1 cellular context compared by ENCODE assay signal in the genomic region with DNA sequence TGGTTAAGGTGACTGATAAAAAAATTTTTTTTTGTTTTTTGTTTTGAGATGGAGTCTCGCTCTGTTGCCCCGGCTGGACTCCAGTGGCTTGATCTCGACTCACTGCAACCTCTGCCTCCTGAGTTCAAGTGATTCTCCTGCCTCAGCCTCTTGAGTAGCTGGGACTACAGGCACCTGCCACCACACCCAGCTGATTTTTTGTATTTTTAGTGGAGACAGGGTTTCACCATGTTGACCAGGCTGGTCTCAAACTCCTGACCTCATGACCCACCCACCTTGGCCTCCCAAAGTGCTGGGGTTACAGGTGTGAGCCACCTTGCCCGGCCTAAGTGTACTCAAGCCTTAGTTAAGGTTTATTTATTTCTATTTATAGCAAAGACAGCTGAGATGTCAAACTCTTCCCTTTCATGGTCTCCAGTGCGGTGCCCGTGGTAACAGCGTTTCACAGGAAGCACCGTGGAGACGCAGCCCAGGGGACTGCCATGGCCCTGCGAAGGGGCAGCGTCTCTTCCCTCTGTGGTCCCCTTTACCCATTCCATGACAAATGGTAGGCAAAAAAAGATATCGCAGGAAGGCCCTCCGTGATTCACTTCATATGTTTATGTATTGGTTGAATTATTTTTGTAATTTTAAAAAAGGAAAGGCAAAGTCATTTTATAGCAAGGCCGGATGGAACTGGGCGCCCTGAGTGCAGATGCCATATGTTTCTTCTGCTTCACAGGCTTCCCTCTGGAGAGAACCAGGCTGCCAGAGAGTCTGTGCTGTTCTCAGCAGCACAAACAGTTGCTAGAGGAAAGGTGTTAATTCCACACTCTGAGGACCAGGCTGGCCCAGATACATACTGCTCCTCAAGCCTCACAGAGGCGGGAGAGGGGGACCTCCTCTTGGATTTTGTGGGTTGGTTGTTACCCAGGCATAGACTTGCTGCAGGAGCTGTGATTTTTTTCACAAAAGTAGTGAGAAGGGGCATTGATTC.
TF ChIP-seq lines count a peak whose summit lies in the region.

No MANE protein-coding gene starts in this region.

TF ChIP-seq in K562, 482 proteins besides CTCF, POLR2A, EP300 and RAD21 (continued from another document and continues in another):
- TF ChIP-seq, protein P1, sequence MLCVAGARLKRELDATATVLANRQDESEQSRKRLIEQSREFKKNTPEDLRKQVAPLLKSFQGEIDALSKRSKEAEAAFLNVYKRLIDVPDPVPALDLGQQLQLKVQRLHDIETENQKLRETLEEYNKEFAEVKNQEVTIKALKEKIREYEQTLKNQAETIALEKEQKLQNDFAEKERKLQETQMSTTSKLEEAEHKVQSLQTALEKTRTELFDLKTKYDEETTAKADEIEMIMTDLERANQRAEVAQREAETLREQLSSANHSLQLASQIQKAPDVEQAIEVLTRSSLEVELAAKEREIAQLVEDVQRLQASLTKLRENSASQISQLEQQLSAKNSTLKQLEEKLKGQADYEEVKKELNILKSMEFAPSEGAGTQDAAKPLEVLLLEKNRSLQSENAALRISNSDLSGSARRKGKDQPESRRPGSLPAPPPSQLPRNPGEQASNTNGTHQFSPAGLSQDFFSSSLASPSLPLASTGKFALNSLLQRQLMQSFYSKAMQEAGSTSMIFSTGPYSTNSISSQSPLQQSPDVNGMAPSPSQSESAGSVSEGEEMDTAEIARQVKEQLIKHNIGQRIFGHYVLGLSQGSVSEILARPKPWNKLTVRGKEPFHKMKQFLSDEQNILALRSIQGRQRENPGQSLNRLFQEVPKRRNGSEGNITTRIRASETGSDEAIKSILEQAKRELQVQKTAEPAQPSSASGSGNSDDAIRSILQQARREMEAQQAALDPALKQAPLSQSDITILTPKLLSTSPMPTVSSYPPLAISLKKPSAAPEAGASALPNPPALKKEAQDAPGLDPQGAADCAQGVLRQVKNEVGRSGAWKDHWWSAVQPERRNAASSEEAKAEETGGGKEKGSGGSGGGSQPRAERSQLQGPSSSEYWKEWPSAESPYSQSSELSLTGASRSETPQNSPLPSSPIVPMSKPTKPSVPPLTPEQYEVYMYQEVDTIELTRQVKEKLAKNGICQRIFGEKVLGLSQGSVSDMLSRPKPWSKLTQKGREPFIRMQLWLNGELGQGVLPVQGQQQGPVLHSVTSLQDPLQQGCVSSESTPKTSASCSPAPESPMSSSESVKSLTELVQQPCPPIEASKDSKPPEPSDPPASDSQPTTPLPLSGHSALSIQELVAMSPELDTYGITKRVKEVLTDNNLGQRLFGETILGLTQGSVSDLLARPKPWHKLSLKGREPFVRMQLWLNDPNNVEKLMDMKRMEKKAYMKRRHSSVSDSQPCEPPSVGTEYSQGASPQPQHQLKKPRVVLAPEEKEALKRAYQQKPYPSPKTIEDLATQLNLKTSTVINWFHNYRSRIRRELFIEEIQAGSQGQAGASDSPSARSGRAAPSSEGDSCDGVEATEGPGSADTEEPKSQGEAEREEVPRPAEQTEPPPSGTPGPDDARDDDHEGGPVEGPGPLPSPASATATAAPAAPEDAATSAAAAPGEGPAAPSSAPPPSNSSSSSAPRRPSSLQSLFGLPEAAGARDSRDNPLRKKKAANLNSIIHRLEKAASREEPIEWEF (CRISPR knock-in tag; IDR thresholded peaks at IDR 0.05), result no peak
- no peak for TF ChIP-seq TBL1XR1 (IDR thresholded peaks at IDR 0.05; ENCODE audit: low read length in 2 of 2)
- no peak for TF ChIP-seq MBD2 (IDR thresholded peaks at IDR 0.05; ENCODE audit: borderline replicate concordance, low read depth)
- no peak for TF ChIP-seq NFATC3 (IDR thresholded peaks at IDR 0.05)
- no peak for TF ChIP-seq SOX6 (IDR thresholded peaks at IDR 0.05)
- TF ChIP-seq ZKSCAN3 (CRISPR knock-in tag; IDR thresholded peaks at IDR 0.05), result no peak
- TF ChIP-seq FOS (IDR thresholded peaks at IDR 0.05; ENCODE audit: extremely low read depth, insufficient read length), result no peak
- no peak for TF ChIP-seq TRIM28 (IDR thresholded peaks at IDR 0.05)
- no peak for TF ChIP-seq SRSF7 (optimal IDR thresholded peaks at IDR 0.05; ENCODE audit: low read depth, low read length)
- no peak for TF ChIP-seq HNRNPH1 (optimal IDR thresholded peaks at IDR 0.05; ENCODE audit: low read depth, low read length)
- no peak for TF ChIP-seq CEBPB (tag; IDR thresholded peaks at IDR 0.05)
- no peak for TF ChIP-seq ZNF263 (CRISPR knock-in tag; IDR thresholded peaks at IDR 0.05; ENCODE audit: borderline replicate concordance)
- TF ChIP-seq, protein P2, sequence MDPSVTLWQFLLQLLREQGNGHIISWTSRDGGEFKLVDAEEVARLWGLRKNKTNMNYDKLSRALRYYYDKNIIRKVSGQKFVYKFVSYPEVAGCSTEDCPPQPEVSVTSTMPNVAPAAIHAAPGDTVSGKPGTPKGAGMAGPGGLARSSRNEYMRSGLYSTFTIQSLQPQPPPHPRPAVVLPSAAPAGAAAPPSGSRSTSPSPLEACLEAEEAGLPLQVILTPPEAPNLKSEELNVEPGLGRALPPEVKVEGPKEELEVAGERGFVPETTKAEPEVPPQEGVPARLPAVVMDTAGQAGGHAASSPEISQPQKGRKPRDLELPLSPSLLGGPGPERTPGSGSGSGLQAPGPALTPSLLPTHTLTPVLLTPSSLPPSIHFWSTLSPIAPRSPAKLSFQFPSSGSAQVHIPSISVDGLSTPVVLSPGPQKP (CRISPR knock-in tag; IDR thresholded peaks at IDR 0.05), result no peak
- peak; percentile 19; the same call in 1 of the 2 replicates for TF ChIP-seq POLR2AphosphoS5 (IDR thresholded peaks at IDR 0.05; ENCODE audit: control insufficient read depth, insufficient read depth, low read depth, low read length)
- TF ChIP-seq TAF9B (IDR thresholded peaks at IDR 0.05; ENCODE audit: partially characterized antibody), result no peak
- peak; percentile 10; the same call in 1 of the 2 replicates for TF ChIP-seq PML (IDR thresholded peaks at IDR 0.05; ENCODE audit: low read length)
- TF ChIP-seq, protein P3, sequence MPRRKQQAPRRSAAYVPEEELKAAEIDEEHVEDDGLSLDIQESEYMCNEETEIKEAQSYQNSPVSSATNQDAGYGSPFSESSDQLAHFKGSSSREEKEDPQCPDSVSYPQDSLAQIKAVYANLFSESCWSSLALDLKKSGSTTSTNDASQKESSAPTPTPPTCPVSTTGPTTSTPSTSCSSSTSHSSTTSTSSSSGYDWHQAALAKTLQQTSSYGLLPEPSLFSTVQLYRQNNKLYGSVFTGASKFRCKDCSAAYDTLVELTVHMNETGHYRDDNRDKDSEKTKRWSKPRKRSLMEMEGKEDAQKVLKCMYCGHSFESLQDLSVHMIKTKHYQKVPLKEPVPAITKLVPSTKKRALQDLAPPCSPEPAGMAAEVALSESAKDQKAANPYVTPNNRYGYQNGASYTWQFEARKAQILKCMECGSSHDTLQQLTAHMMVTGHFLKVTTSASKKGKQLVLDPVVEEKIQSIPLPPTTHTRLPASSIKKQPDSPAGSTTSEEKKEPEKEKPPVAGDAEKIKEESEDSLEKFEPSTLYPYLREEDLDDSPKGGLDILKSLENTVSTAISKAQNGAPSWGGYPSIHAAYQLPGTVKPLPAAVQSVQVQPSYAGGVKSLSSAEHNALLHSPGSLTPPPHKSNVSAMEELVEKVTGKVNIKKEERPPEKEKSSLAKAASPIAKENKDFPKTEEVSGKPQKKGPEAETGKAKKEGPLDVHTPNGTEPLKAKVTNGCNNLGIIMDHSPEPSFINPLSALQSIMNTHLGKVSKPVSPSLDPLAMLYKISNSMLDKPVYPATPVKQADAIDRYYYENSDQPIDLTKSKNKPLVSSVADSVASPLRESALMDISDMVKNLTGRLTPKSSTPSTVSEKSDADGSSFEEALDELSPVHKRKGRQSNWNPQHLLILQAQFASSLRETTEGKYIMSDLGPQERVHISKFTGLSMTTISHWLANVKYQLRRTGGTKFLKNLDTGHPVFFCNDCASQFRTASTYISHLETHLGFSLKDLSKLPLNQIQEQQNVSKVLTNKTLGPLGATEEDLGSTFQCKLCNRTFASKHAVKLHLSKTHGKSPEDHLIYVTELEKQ (CRISPR knock-in tag; IDR thresholded peaks at IDR 0.05), result no peak
- no peak for TF ChIP-seq TEAD2 (tag; IDR thresholded peaks at IDR 0.05)
- TF ChIP-seq ZNF717 (CRISPR knock-in tag; IDR thresholded peaks at IDR 0.05), result no peak
- no peak for TF ChIP-seq ZNF184 (CRISPR knock-in tag; IDR thresholded peaks at IDR 0.05)
- no peak for TF ChIP-seq GATAD2A (IDR thresholded peaks at IDR 0.05)
- TF ChIP-seq TCF7L2 (IDR thresholded peaks at IDR 0.05; ENCODE audit: low read depth, low read length), result no peak
- no peak for TF ChIP-seq ARHGAP35 (IDR thresholded peaks at IDR 0.05; ENCODE audit: partially characterized antibody)
- no peak for TF ChIP-seq POLR3A (IDR thresholded peaks at IDR 0.05; ENCODE audit: borderline replicate concordance, extremely low read depth, insufficient read depth, insufficient read length)
- TF ChIP-seq RFX7 (CRISPR knock-in tag; IDR thresholded peaks at IDR 0.05), result no peak; the same call in 1 of the 2 replicates
- TF ChIP-seq, protein P4, sequence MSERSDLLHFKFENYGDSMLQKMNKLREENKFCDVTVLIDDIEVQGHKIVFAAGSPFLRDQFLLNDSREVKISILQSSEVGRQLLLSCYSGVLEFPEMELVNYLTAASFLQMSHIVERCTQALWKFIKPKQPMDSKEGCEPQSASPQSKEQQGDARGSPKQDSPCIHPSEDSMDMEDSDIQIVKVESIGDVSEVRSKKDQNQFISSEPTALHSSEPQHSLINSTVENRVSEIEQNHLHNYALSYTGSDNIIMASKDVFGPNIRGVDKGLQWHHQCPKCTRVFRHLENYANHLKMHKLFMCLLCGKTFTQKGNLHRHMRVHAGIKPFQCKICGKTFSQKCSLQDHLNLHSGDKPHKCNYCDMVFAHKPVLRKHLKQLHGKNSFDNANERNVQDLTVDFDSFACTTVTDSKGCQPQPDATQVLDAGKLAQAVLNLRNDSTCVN (CRISPR knock-in tag; IDR thresholded peaks at IDR 0.05), result peak; percentile 70; the same call in 1 of the 2 replicates
- TF ChIP-seq, protein P5, sequence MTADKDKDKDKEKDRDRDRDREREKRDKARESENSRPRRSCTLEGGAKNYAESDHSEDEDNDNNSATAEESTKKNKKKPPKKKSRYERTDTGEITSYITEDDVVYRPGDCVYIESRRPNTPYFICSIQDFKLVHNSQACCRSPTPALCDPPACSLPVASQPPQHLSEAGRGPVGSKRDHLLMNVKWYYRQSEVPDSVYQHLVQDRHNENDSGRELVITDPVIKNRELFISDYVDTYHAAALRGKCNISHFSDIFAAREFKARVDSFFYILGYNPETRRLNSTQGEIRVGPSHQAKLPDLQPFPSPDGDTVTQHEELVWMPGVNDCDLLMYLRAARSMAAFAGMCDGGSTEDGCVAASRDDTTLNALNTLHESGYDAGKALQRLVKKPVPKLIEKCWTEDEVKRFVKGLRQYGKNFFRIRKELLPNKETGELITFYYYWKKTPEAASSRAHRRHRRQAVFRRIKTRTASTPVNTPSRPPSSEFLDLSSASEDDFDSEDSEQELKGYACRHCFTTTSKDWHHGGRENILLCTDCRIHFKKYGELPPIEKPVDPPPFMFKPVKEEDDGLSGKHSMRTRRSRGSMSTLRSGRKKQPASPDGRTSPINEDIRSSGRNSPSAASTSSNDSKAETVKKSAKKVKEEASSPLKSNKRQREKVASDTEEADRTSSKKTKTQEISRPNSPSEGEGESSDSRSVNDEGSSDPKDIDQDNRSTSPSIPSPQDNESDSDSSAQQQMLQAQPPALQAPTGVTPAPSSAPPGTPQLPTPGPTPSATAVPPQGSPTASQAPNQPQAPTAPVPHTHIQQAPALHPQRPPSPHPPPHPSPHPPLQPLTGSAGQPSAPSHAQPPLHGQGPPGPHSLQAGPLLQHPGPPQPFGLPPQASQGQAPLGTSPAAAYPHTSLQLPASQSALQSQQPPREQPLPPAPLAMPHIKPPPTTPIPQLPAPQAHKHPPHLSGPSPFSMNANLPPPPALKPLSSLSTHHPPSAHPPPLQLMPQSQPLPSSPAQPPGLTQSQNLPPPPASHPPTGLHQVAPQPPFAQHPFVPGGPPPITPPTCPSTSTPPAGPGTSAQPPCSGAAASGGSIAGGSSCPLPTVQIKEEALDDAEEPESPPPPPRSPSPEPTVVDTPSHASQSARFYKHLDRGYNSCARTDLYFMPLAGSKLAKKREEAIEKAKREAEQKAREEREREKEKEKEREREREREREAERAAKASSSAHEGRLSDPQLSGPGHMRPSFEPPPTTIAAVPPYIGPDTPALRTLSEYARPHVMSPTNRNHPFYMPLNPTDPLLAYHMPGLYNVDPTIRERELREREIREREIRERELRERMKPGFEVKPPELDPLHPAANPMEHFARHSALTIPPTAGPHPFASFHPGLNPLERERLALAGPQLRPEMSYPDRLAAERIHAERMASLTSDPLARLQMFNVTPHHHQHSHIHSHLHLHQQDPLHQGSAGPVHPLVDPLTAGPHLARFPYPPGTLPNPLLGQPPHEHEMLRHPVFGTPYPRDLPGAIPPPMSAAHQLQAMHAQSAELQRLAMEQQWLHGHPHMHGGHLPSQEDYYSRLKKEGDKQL (CRISPR knock-in tag; IDR thresholded peaks at IDR 0.05; ENCODE audit: borderline replicate concordance), result no peak
- TF ChIP-seq ZFPM2 (CRISPR knock-in tag; IDR thresholded peaks at IDR 0.05), result no peak
- TF ChIP-seq, protein P6, sequence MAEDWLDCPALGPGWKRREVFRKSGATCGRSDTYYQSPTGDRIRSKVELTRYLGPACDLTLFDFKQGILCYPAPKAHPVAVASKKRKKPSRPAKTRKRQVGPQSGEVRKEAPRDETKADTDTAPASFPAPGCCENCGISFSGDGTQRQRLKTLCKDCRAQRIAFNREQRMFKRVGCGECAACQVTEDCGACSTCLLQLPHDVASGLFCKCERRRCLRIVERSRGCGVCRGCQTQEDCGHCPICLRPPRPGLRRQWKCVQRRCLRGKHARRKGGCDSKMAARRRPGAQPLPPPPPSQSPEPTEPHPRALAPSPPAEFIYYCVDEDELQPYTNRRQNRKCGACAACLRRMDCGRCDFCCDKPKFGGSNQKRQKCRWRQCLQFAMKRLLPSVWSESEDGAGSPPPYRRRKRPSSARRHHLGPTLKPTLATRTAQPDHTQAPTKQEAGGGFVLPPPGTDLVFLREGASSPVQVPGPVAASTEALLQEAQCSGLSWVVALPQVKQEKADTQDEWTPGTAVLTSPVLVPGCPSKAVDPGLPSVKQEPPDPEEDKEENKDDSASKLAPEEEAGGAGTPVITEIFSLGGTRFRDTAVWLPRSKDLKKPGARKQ (CRISPR knock-in tag; IDR thresholded peaks at IDR 0.05), result no peak
- TF ChIP-seq MAFK (IDR thresholded peaks at IDR 0.05; ENCODE audit: low read length), result no peak
- TF ChIP-seq POLR2AphosphoS2 (IDR thresholded peaks at IDR 0.05; ENCODE audit: low read length), result peak; percentile 78
- TF ChIP-seq, protein P7, sequence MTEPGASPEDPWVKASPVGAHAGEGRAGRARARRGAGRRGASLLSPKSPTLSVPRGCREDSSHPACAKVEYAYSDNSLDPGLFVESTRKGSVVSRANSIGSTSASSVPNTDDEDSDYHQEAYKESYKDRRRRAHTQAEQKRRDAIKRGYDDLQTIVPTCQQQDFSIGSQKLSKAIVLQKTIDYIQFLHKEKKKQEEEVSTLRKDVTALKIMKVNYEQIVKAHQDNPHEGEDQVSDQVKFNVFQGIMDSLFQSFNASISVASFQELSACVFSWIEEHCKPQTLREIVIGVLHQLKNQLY (CRISPR knock-in tag; conservative IDR thresholded peaks at IDR 0.05), result no peak
- TF ChIP-seq U2AF1 (optimal IDR thresholded peaks at IDR 0.05; ENCODE audit: low read depth, low read length), result no peak
- no peak for TF ChIP-seq NEUROD1 (IDR thresholded peaks at IDR 0.05; ENCODE audit: borderline replicate concordance, low read depth, low read length, partially characterized antibody)
- no peak for TF ChIP-seq ESRRB (CRISPR knock-in tag; IDR thresholded peaks at IDR 0.05; ENCODE audit: borderline replicate concordance)
